11 cellular contexts compared by ENCODE assay signal in genomic region chr1:114353233-114353632, GRCh38.
A peak's percentile ranks its signal among the peaks of the same experiment; 100 is the strongest.
DNase-seq lines count a peak whose midpoint lies in the region; ATAC-seq, FAIRE-seq and TF ChIP-seq lines count a peak whose summit lies in the region.
"Had no signal": no experiment of that assay in that cellular context is flagged by ENCODE, and none has a peak within 500 bp of the region (broad histone marks: within the 10 kb centered on the region; RNA-seq: fewer than 3 reads in every experiment).

No MANE protein-coding gene starts in this region.

- H3K27me3 Mint-ChIP-seq in activated naive CD8-positive, alpha-beta T cell treated with anti-CD3 and anti-CD28 coated beads for 36 hours: no peaks in the 10 kb centered on the region

- no peak overlapping the region for H3K27ac Mint-ChIP-seq in activated naive CD8-positive, alpha-beta T cell treated with anti-CD3 and anti-CD28 coated beads for 36 hours
- H3K27ac Mint-ChIP-seq: T-helper 1 cell treated with Interleukin-12 subunit alpha and Interleukin-12 subunit beta and Interleukin-4 antibody, amounts not matched to agents 30 μg/mL and 1 μg/mL, for 36 hours had no signal

- intact Hi-C loops in A673 (cut with micrococcal nuclease; ENCODE audit: unreplicated experiment): no loop called here
- intact Hi-C loops in endothelial cell of umbilical vein (cut with micrococcal nuclease): no loop called here

- no peak for TF ChIP-seq POLR2A in endothelial cell of umbilical vein (IDR thresholded peaks at IDR 0.05; ENCODE audit: low read depth, low read length)

- no peaks in the 10 kb centered on the region for H3K9me3 Mint-ChIP-seq in activated naive CD8-positive, alpha-beta T cell treated with anti-CD3 and anti-CD28 coated beads for 36 hours
- H3K9me3 Mint-ChIP-seq: T-helper 1 cell treated with Interleukin-12 subunit alpha and Interleukin-12 subunit beta and Interleukin-4 antibody, amounts not matched to agents 30 μg/mL and 1 μg/mL, for 36 hours had no signal

- no peak overlapping the region for H3K27ac ChIP-seq in A673 (ENCODE audit: low read depth, low read length, poor library complexity, severe bottlenecking)
- no peak overlapping the region for H3K27ac ChIP-seq in GM23248
- H3K27ac ChIP-seq in endothelial cell of umbilical vein (ENCODE audit: insufficient read depth, low read depth, low read length): no peak overlapping the region

- H3K4me3 ChIP-seq in A673 (ENCODE audit: low read depth, low read length, poor library complexity, severe bottlenecking): no peak overlapping the region
- no peak overlapping the region for H3K4me3 ChIP-seq in GM23248
- H3K4me3 ChIP-seq in endothelial cell of umbilical vein (replicated peaks in 1 of 3; ENCODE audit: insufficient read depth in 1 of 3, low read depth in 1 of 3, low read length in 3 of 3): no peak overlapping the region

- 23 to 27% methylated on average over 4 of the region's 4 CpGs for WGBS in GM23248 (ENCODE audit: low coverage in 1 of 2, low lambda C conversion rate in 2 of 2, missing lambda C conversion rate in 2 of 2), 2 experiments

- H3K79me2 ChIP-seq in GM23248 (ENCODE audit: insufficient read depth) (no peaks in the 10 kb centered on the region), endothelial cell of umbilical vein (ENCODE audit: control insufficient read depth, insufficient read depth, low read length) (no peaks in the 10 kb centered on the region)

- POLR2A ChIA-PET in A673 (lab: Charles Lee; ENCODE audit: low non-redundant PET) (interaction anchor here (0.6 kb wide), 1 partner anchor 75 kb away, joined by 4 read pairs; no protein-coding TSS in a partner anchor), endothelial cell of umbilical vein (lab: Charles Lee) (no interaction called here)

- H3K4me3 Mint-ChIP-seq in activated naive CD8-positive, alpha-beta T cell treated with anti-CD3 and anti-CD28 coated beads for 36 hours: no peak overlapping the region
- H3K4me3 Mint-ChIP-seq: T-helper 1 cell treated with Interleukin-12 subunit alpha and Interleukin-12 subunit beta and Interleukin-4 antibody, amounts not matched to agents 30 μg/mL and 1 μg/mL, for 36 hours had no signal

- no peak for FAIRE-seq in endothelial cell of umbilical vein (lab: Jason Lieb, UNC)
- FAIRE-seq: G401.6, islet of Langerhans had no signal

- BruUV-seq in A673 (replicated peaks; lab: Mats Ljungman, UMichigan) (no TSS peak), endothelial cell of umbilical vein (replicated peaks; lab: Mats Ljungman, UMichigan) (no TSS peak)

- peaks cover 9% of the 10 kb centered on the region for H3K4me1 Mint-ChIP-seq in activated naive CD8-positive, alpha-beta T cell treated with anti-CD3 and anti-CD28 coated beads for 36 hours

- no peak for ATAC-seq in HG02759 (IDR thresholded peaks at IDR 0.05; ENCODE audit: unreplicated experiment)

- H3K27me3 ChIP-seq in A673 (replicated peaks; ENCODE audit: insufficient read depth, low read depth, low read length, poor library complexity): no peaks in the 10 kb centered on the region
- no peaks in the 10 kb centered on the region for H3K27me3 ChIP-seq in GM23248 (replicated peaks; ENCODE audit: insufficient read depth)
- peaks cover 0 to 3% of the 10 kb centered on the region in 2 experiments for H3K27me3 ChIP-seq in endothelial cell of umbilical vein (ENCODE audit: control insufficient read depth in 2 of 2, insufficient read depth in 2 of 2, low read length in 2 of 2)

- dilution Hi-C loops in endothelial cell of umbilical vein (cut with MboI; ENCODE audit: extremely low pct_ligation_motif_present, low sequenced_read_pairs): no loop called here

- no peaks in the 10 kb centered on the region for H3K4me1 ChIP-seq in A673 (ENCODE audit: insufficient read depth, low read length, poor library complexity, severe bottlenecking)
- H3K4me1 ChIP-seq in GM23248 (ENCODE audit: insufficient read depth): peaks cover 4% of the 10 kb centered on the region; the same call in 1 of the 2 replicates
- H3K4me1 ChIP-seq in endothelial cell of umbilical vein (ENCODE audit: control insufficient read depth, extremely low read depth, insufficient read depth, low read length): no peaks in the 10 kb centered on the region

- CTCF ChIA-PET in A673 (lab: Charles Lee): interaction anchor here (0.6 kb wide), 1 partner anchor 292 kb away, joined by 3 read pairs; no protein-coding TSS in a partner anchor
- CTCF ChIA-PET in endothelial cell of umbilical vein (lab: Charles Lee): interaction anchor here (0.7 to 0.9 kb wide), 2 partner anchors 342 to 375 kb away, joined by 3 read pairs; partner anchors contain the start of gene AMPD1

- H3K4me2 ChIP-seq in GM23248 (ENCODE audit: unreplicated experiment): no peak overlapping the region
- H3K4me2 ChIP-seq in endothelial cell of umbilical vein (ENCODE audit: insufficient read depth, low read length): no peak overlapping the region

- H3K36me3 Mint-ChIP-seq in activated naive CD8-positive, alpha-beta T cell treated with anti-CD3 and anti-CD28 coated beads for 36 hours: no peaks in the 10 kb centered on the region

- H2AFZ ChIP-seq in GM23248 (peak overlapping the region; percentile 49; the same call in 1 of the 2 replicates), endothelial cell of umbilical vein (ENCODE audit: low read depth, low read length) (no peak overlapping the region)

- peak; percentile 47 for DNase-seq in A673 (ENCODE audit: low spot score)
- DNase-seq in GM23248: peak; percentile 71
- peak; percentile 76 for DNase-seq in NCI-H524 treated with DMSO at 0.1 percent for 48 hours (lab: John Stamatoyannopoulos, UW)
- peak; percentile 16 for DNase-seq in endothelial cell of umbilical vein (ENCODE audit: low read depth, low spot score)
- peak; percentile 50 for DNase-seq in occipital lobe (lab: John Stamatoyannopoulos, UW)
- DNase-seq in activated naive CD8-positive, alpha-beta T cell treated with anti-CD3 and anti-CD28 coated beads for 36 hours: no peak
- no peak for DNase-seq in GF-D8 (lab: John Stamatoyannopoulos, UW)

- H4K20me1 ChIP-seq in GM23248 (ENCODE audit: insufficient read depth): no peaks in the 10 kb centered on the region
- no peaks in the 10 kb centered on the region for H4K20me1 ChIP-seq in endothelial cell of umbilical vein (replicated peaks; ENCODE audit: control insufficient read depth, extremely low read depth, insufficient read depth, low read length)

- no peaks in the 10 kb centered on the region for H3K9me1 ChIP-seq in endothelial cell of umbilical vein (replicated peaks; ENCODE audit: control insufficient read depth, extremely low read depth, insufficient read depth, low read length)

- H3K9ac ChIP-seq in GM23248 (no peak overlapping the region), endothelial cell of umbilical vein (replicated peaks; ENCODE audit: extremely low read depth, insufficient read depth, low read length) (no peak overlapping the region)

- in situ Hi-C loops in GM23248 (cut with MboI): no loop called here

- no peaks in the 10 kb centered on the region for H3F3A ChIP-seq in GM23248 (ENCODE audit: insufficient read depth)

- TF ChIP-seq CTCF in A673 (conservative IDR thresholded peaks at IDR 0.05; ENCODE audit: low read depth, low read length) (no peak), endothelial cell of umbilical vein (IDR thresholded peaks at IDR 0.05; ENCODE audit: extremely low read depth in 1 of 2, insufficient read depth in 1 of 2, low read depth in 1 of 2, low read length in 2 of 2) (no peak)

- H3K9me3 ChIP-seq in A673 (ENCODE audit: low read depth, low read length, poor library complexity, severe bottlenecking) (no peaks in the 10 kb centered on the region), GM23248 (ENCODE audit: low read depth) (no peaks in the 10 kb centered on the region), endothelial cell of umbilical vein (replicated peaks; ENCODE audit: control insufficient read depth, insufficient read depth, low read length) (no peaks in the 10 kb centered on the region)

- H3K36me3 ChIP-seq in A673 (ENCODE audit: insufficient read depth, low read length, poor library complexity, severe bottlenecking): no peaks in the 10 kb centered on the region
- no peaks in the 10 kb centered on the region for H3K36me3 ChIP-seq in GM23248 (ENCODE audit: low read depth)
- H3K36me3 ChIP-seq in endothelial cell of umbilical vein (ENCODE audit: control insufficient read depth in 2 of 2, extremely low read depth in 1 of 2, insufficient read depth in 2 of 2, low read length in 2 of 2): no peaks in the 10 kb centered on the region

- no peaks in the 10 kb centered on the region for H3K9me2 ChIP-seq in GM23248 (ENCODE audit: insufficient read depth)

TF ChIP-seq in endothelial cell of umbilical vein, 7 proteins besides CTCF, POLR2A, EP300 and RAD21:
- TF ChIP-seq EZH2 (IDR thresholded peaks at IDR 0.05; ENCODE audit: borderline replicate concordance, low read depth, low read length, severe bottlenecking) (no peak), GATA2 (IDR thresholded peaks at IDR 0.05; ENCODE audit: insufficient read depth, insufficient read length, low read depth, low read length) (no peak), JUN (IDR thresholded peaks at IDR 0.05; ENCODE audit: borderline replicate concordance, insufficient read depth, insufficient read length, low read depth) (no peak), POLR2AphosphoS5 (IDR thresholded peaks at IDR 0.05; ENCODE audit: insufficient read depth, low read depth, low read length) (no peak), FOS (IDR thresholded peaks at IDR 0.05; ENCODE audit: borderline replicate concordance, insufficient read depth, low read length) (no peak), MAX (IDR thresholded peaks at IDR 0.05; ENCODE audit: insufficient read depth, insufficient read length) (no peak), MYC (IDR thresholded peaks at IDR 0.05; ENCODE audit: low read depth, low read length) (no peak)
TF ChIP-seq in endothelial cell of umbilical vein: peak in this region for 0.

Comparison
In these comparisons a context has a peak if more than half of its experiments do, and no peak if none do; other contexts are left out.
1. DNase-seq: peak in A673 (single experiment), GM23248 (single experiment), NCI-H524 treated with DMSO at 0.1 percent for 48 hours (single experiment), endothelial cell of umbilical vein (single experiment) and occipital lobe (single experiment); none in activated naive CD8-positive, alpha-beta T cell treated with anti-CD3 and anti-CD28 coated beads for 36 hours (single experiment) and GF-D8 (single experiment).